In the genomic region with DNA sequence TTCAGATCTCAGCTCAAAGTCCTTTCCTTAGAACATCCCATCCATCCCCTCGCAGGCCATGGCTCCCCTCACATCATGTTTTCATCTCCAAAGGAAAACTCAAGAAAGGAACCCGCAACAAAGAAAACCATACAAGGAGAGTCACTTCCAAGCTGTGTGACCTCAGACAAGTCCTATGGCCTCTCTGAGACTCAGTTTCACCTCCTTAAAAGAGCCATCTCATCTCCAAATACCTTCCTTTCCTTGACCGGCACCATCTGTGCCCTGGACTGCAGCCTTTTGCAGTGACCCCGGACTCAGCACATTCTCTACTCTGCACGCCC, we compare ENCODE assay signal across 19 cellular contexts. TPM values are rescaled to one million over a fixed set of nuclear protein-coding genes. Genes with fewer than 3 reads are reported as not detected.
DNase-seq lines count a peak whose midpoint lies in the region; ATAC-seq, FAIRE-seq and TF ChIP-seq lines count a peak whose summit lies in the region.
"Had no signal": no experiment of that assay in that cellular context is flagged by ENCODE, and none has a peak within 500 bp of the region (broad histone marks: within the 10 kb centered on the region; RNA-seq: fewer than 3 reads in every experiment).

No MANE protein-coding gene starts in this region.

- peaks cover 62% of the 10 kb centered on the region for H3K79me2 ChIP-seq in hepatocyte

- H3K9me3 Mint-ChIP-seq in activated CD8-positive, alpha-beta memory T cell treated with anti-CD3 and anti-CD28 coated beads, Interleukin-2, amount 10 ng/mL, durations not matched to agents 7 days and 5 days (ENCODE audit: low read depth) = no peaks in the 10 kb centered on the region

- H3K4me3 ChIP-seq in HL-60 (replicated peaks; ENCODE audit: insufficient read depth, low read length) = peak overlapping the region; percentile 59
- no peak overlapping the region for H3K4me3 ChIP-seq in hepatocyte
- no peak overlapping the region for H3K4me3 ChIP-seq in small intestine (ENCODE audit: low read depth in 1 of 2, low read length in 2 of 2)
- H3K4me3 ChIP-seq in lower lobe of right lung = no peak overlapping the region

- H4K20me1 ChIP-seq in hepatocyte (ENCODE audit: insufficient read depth, poor library complexity, severe bottlenecking) = no peaks in the 10 kb centered on the region

- ATAC-seq in activated CD8-positive, alpha-beta memory T cell treated with anti-CD3 and anti-CD28 coated beads, Interleukin-2, amount 10 ng/mL, durations not matched to agents 7 days and 5 days = no peak
- no peak for ATAC-seq in lower lobe of right lung

- intact Hi-C loops in lower lobe of right lung (cut with DNase I) = no loop called here

- H3K27ac Mint-ChIP-seq in activated CD8-positive, alpha-beta memory T cell treated with anti-CD3 and anti-CD28 coated beads, Interleukin-2, amount 10 ng/mL, durations not matched to agents 7 days and 5 days = peak overlapping the region; percentile 19

- DNase-seq in activated CD8-positive, alpha-beta memory T cell treated with anti-CD3 and anti-CD28 coated beads, Interleukin-2, amount 10 ng/mL, durations not matched to agents 7 days and 5 days = no peak
- DNase-seq in activated CD8-positive, alpha-beta memory T cell treated with anti-CD3 and anti-CD28 coated beads for 24 hours = no peak
- DNase-seq in HL-60 (ENCODE audit: low read depth in 1 of 2, low spot score in 1 of 2) = no peak
- DNase-seq in hepatocyte (ENCODE audit: low spot score) = no peak
- DNase-seq in small intestine = no peak
- no peak for DNase-seq in central memory CD4-positive, alpha-beta T cell
- no peak for DNase-seq in lower lobe of right lung
- DNase-seq in DMS53 (lab: John Stamatoyannopoulos, UW) = no peak
- DNase-seq: AML-193, Calu3, NCI-H1105 treated with DMSO at 0.1 percent for 48 hours, NCI-H1694 treated with DMSO at 0.1 percent for 48 hours, NCI-H2107, NCI-H524, NCI-H82, Right ventricle myocardium superior had no signal

- H3K27me3 Mint-ChIP-seq in activated CD8-positive, alpha-beta memory T cell treated with anti-CD3 and anti-CD28 coated beads, Interleukin-2, amount 10 ng/mL, durations not matched to agents 7 days and 5 days = no peaks in the 10 kb centered on the region

- no peaks in the 10 kb centered on the region for H3K9me2 ChIP-seq in hepatocyte (replicated peaks; ENCODE audit: insufficient read depth)

- peaks cover 9% of the 10 kb centered on the region for H3K4me1 Mint-ChIP-seq in activated CD8-positive, alpha-beta memory T cell treated with anti-CD3 and anti-CD28 coated beads, Interleukin-2, amount 10 ng/mL, durations not matched to agents 7 days and 5 days

- TF ChIP-seq CTCF in HL-60 (IDR thresholded peaks at IDR 0.05; ENCODE audit: insufficient read depth, low read length) (no peak), hepatocyte (IDR thresholded peaks at IDR 0.05; ENCODE audit: poor library complexity) (no peak), lower lobe of right lung (IDR thresholded peaks at IDR 0.05) (no peak)

- H3K27me3 ChIP-seq in HL-60 (ENCODE audit: insufficient read depth, poor library complexity, severe bottlenecking) (no peaks in the 10 kb centered on the region), hepatocyte (no peaks in the 10 kb centered on the region), small intestine (ENCODE audit: control insufficient read depth in 2 of 2, insufficient read depth in 2 of 2, low read length in 2 of 2) (no peaks in the 10 kb centered on the region), lower lobe of right lung (ENCODE audit: low read depth) (no peaks in the 10 kb centered on the region)

- H2AFZ ChIP-seq in hepatocyte = no peak overlapping the region

- 85% methylated on average over 5 of the region's 5 CpGs for WGBS in hepatocyte (ENCODE audit: low lambda C conversion rate, missing lambda C conversion rate)
- WGBS in small intestine, 3 donors = 68 to 80% (median 78%) methylated on average over 5 of the region's 5 CpGs

- H3K36me3 ChIP-seq in hepatocyte (replicated peaks; ENCODE audit: insufficient read depth, low read depth) (no peaks in the 10 kb centered on the region), small intestine (ENCODE audit: control insufficient read depth in 2 of 2, insufficient read depth in 2 of 2, low read length in 2 of 2) (peaks cover 0 to under 1% of the 10 kb centered on the region in 2 donors), lower lobe of right lung (no peaks in the 10 kb centered on the region)

- H3K27ac ChIP-seq in HL-60 (replicated peaks) (peak overlapping the region; percentile 88), hepatocyte (peak overlapping the region; percentile 90), small intestine (ENCODE audit: low read depth in 1 of 2, low read length in 1 of 2) (peak overlapping the region; percentile 63 to 94), lower lobe of right lung (no peak overlapping the region)
- H3K27ac ChIP-seq: 22Rv1, C4-2B had no signal

- FAIRE-seq in small intestine (lab: Jason Lieb, UNC) = no peak
- FAIRE-seq: GM12891 had no signal

- CTCF ChIA-PET in activated CD8-positive, alpha-beta memory T cell treated with anti-CD3 and anti-CD28 coated beads, Interleukin-2, amount 10 ng/mL, durations not matched to agents 7 days and 5 days (lab: Charles Lee) = no interaction called here

- no peak overlapping the region for H3K4me3 Mint-ChIP-seq in activated CD8-positive, alpha-beta memory T cell treated with anti-CD3 and anti-CD28 coated beads, Interleukin-2, amount 10 ng/mL, durations not matched to agents 7 days and 5 days

- no peaks in the 10 kb centered on the region for H3K9me3 ChIP-seq in hepatocyte (ENCODE audit: low read depth)
- no peaks in the 10 kb centered on the region for H3K9me3 ChIP-seq in small intestine (ENCODE audit: control insufficient read depth, low read depth)
- no peaks in the 10 kb centered on the region for H3K9me3 ChIP-seq in lower lobe of right lung

- H3K4me2 ChIP-seq in hepatocyte = no peak overlapping the region

- no peaks in the 10 kb centered on the region for H3K36me3 Mint-ChIP-seq in activated CD8-positive, alpha-beta memory T cell treated with anti-CD3 and anti-CD28 coated beads, Interleukin-2, amount 10 ng/mL, durations not matched to agents 7 days and 5 days

- H3K4me1 ChIP-seq in hepatocyte (ENCODE audit: insufficient read depth) = no peaks in the 10 kb centered on the region
- peaks cover 2 to 18% of the 10 kb centered on the region in 2 donors for H3K4me1 ChIP-seq in small intestine (ENCODE audit: control insufficient read depth in 2 of 2, insufficient read depth in 1 of 2, low read depth in 1 of 2, low read length in 1 of 2)
- H3K4me1 ChIP-seq in lower lobe of right lung = peaks cover 5% of the 10 kb centered on the region

RNA-seq across cellular contexts. Expression of gene CORO2A, which starts 10.7 kb away (rescaled TPM):
- total RNA-seq in activated CD8-positive, alpha-beta memory T cell treated with anti-CD3 and anti-CD28 coated beads, Interleukin-2, amount 10 ng/mL, durations not matched to agents 7 days and 5 days = 10 to 100 TPM in 1 of 2 experiments, 1 to 10 TPM in 1; 6.2 to 11.5 TPM
- total RNA-seq in hepatocyte (24.6 and 27.1 TPM in 2 replicates), lower lobe of right lung (26.1 TPM)
- polyA plus RNA-seq in hepatocyte (11.7 and 12.8 TPM in 2 replicates), small intestine (10 to 100 TPM; 35.1 to 57.0 (median 45.3) TPM)
